23 cellular contexts compared by ENCODE assay signal in genomic region chr9:109083141-109083540, GRCh38.
"Had no signal": no experiment of that assay in that cellular context is flagged by ENCODE, and none has a peak within 500 bp of the region (broad histone marks: within the 10 kb centered on the region; RNA-seq: fewer than 3 reads in every experiment).

No MANE protein-coding gene starts in this region.

- H3K27me3 ChIP-seq: heart left ventricle, neutrophil, spleen, tibial artery, upper lobe of left lung, uterus had no signal

- ATAC-seq: esophagus mucosa; heart left ventricle; left colon; left ventricle myocardium superior; naive thymus-derived CD4-positive, alpha-beta T cell; psoas muscle; sciatic nerve; stimulated activated memory B cell treated with anti-CD40 and anti-IgM and Interleukin-4, amounts not matched to agents 10 μg/mL and 1 μg/mL and 100 μg/mL, for 72 hours had no signal

- H3K27ac ChIP-seq: heart left ventricle, neutrophil, psoas muscle, spleen, tibial artery, upper lobe of left lung, uterus had no signal

- H3K27me3 Mint-ChIP-seq: naive thymus-derived CD4-positive, alpha-beta T cell; stimulated activated memory B cell treated with anti-CD40 and anti-IgM and Interleukin-4, amounts not matched to agents 10 μg/mL and 1 μg/mL and 100 μg/mL, for 72 hours; stimulated activated naive CD8-positive, alpha-beta T cell treated with anti-CD3 and anti-CD28 coated beads, Interleukin-15, Interleukin-2, amounts not matched to agents 100 ng/mL and 50 ng/mL, for 24 hours had no signal

- H3K9me3 Mint-ChIP-seq: endodermal cell; naive thymus-derived CD4-positive, alpha-beta T cell; stimulated activated memory B cell treated with anti-CD40 and anti-IgM and Interleukin-4, amounts not matched to agents 10 μg/mL and 1 μg/mL and 100 μg/mL, for 72 hours; stimulated activated naive CD8-positive, alpha-beta T cell treated with anti-CD3 and anti-CD28 coated beads, Interleukin-15, Interleukin-2, amounts not matched to agents 100 ng/mL and 50 ng/mL, for 24 hours had no signal

- H3K27ac Mint-ChIP-seq: endodermal cell; stimulated activated memory B cell treated with anti-CD40 and anti-IgM and Interleukin-4, amounts not matched to agents 10 μg/mL and 1 μg/mL and 100 μg/mL, for 72 hours; stimulated activated naive CD8-positive, alpha-beta T cell treated with anti-CD3 and anti-CD28 coated beads, Interleukin-15, Interleukin-2, amounts not matched to agents 100 ng/mL and 50 ng/mL, for 24 hours had no signal

- H3K4me1 ChIP-seq: psoas muscle, tibial artery, uterus had no signal

- DNase-seq: effector CD4-positive, alpha-beta T cell; endodermal cell; heart left ventricle; hippocampal formation; left colon; left ventricle myocardium superior; mesendoderm; naive thymus-derived CD4-positive, alpha-beta T cell; psoas muscle; retina; spleen; stimulated activated CD4-positive, alpha-beta T cell treated with anti-CD3 and anti-CD28 coated beads, Interleukin-15, amount 100 ng/mL, for 24 hours; stimulated activated CD4-positive, alpha-beta T cell treated with anti-CD3 and anti-CD28 coated beads, Interleukin-1b, Interleukin-23, amount 100 ng/mL, for 48 hours; stimulated activated CD4-positive, alpha-beta T cell treated with anti-CD3 and anti-CD28 coated beads, Interleukin-4, amount 100 ng/mL, for 24 hours; tibial artery; uterus had no signal

- H3K4me3 Mint-ChIP-seq: endodermal cell; naive thymus-derived CD4-positive, alpha-beta T cell; stimulated activated memory B cell treated with anti-CD40 and anti-IgM and Interleukin-4, amounts not matched to agents 10 μg/mL and 1 μg/mL and 100 μg/mL, for 72 hours; stimulated activated naive CD8-positive, alpha-beta T cell treated with anti-CD3 and anti-CD28 coated beads, Interleukin-15, Interleukin-2, amounts not matched to agents 100 ng/mL and 50 ng/mL, for 24 hours had no signal

- H3K4me3 ChIP-seq: heart left ventricle, lung, psoas muscle, spleen, tibial artery, upper lobe of left lung, uterus had no signal

- H3K36me3 ChIP-seq: uterus had no signal

- H3K9me3 ChIP-seq: heart left ventricle, neutrophil, psoas muscle, spleen, tibial artery, upper lobe of left lung, uterus had no signal
